Comparison of ENCODE assay signal across 10 cellular contexts in genomic region chr5:132224721-132225120, GRCh38. TPM values are rescaled to one million over a fixed set of nuclear protein-coding genes. Genes with fewer than 3 reads are reported as not detected.
DNase-seq lines count a peak whose midpoint lies in the region; ATAC-seq, FAIRE-seq and TF ChIP-seq lines count a peak whose summit lies in the region.
"Had no signal": no experiment of that assay in that cellular context is flagged by ENCODE, and none has a peak within 500 bp of the region (broad histone marks: within the 10 kb centered on the region; RNA-seq: fewer than 3 reads in every experiment).

No MANE protein-coding gene starts in this region.

- no peak overlapping the region for H3K9ac ChIP-seq in HepG2 (ENCODE audit: insufficient read depth, low read depth, low read length)

- no peak for FAIRE-seq in HepG2 (lab: Jason Lieb, UNC)

- no peaks in the 10 kb centered on the region for H3K9me3 Mint-ChIP-seq in stimulated activated naive B cell treated with anti-CD40 and anti-IgM and Interleukin-4, amounts not matched to agents 10 μg/mL and 1 μg/mL and 100 μg/mL, for 72 hours

- H4K20me1 ChIP-seq in HepG2 (ENCODE audit: insufficient read depth, low read length): no peaks in the 10 kb centered on the region

- H2AFZ ChIP-seq in HepG2 (ENCODE audit: low read length): no peak overlapping the region

- no peak for TF ChIP-seq RAD21 in HepG2 (CRISPR knock-in tag; IDR thresholded peaks at IDR 0.05)

- DNase-seq in NCI-H2029 (lab: John Stamatoyannopoulos, UW): peak; percentile 57
- no peak for DNase-seq in brain microvascular endothelial cell
- DNase-seq in HepG2 (ENCODE audit: low spot score): no peak
- peak in 1 of 2 donors; percentile 55 for DNase-seq in suprapubic skin (ENCODE audit: low spot score in 2 of 2)
- DNase-seq in stimulated activated naive B cell treated with anti-CD40 and anti-IgM and Interleukin-4, amounts not matched to agents 10 μg/mL and 1 μg/mL and 100 μg/mL, for 72 hours: no peak
- no peak for DNase-seq in stimulated activated CD4-positive, alpha-beta T cell treated with anti-CD3 and anti-CD28 coated beads, Interleukin-4, amount 100 ng/mL, for 4 hours
- no peak for DNase-seq in H4 (ENCODE audit: low spot score)
- DNase-seq in GM13977 (ENCODE audit: low spot score): no peak
- DNase-seq: MM.1S had no signal

- peaks cover 24% of the 10 kb centered on the region for H3K79me2 ChIP-seq in HepG2 (ENCODE audit: insufficient read depth, low read length)

- H3K27me3 ChIP-seq in brain microvascular endothelial cell (replicated peaks) (no peaks in the 10 kb centered on the region), HepG2 (ENCODE audit: control insufficient read depth in 1 of 2, insufficient read depth in 2 of 2, low read length in 2 of 2) (peaks cover 0 to 3% of the 10 kb centered on the region in 2 experiments; a peak in 1 of 5 replicates), suprapubic skin (no peaks in the 10 kb centered on the region)

- H3K9me3 ChIP-seq in HepG2 (ENCODE audit: low read length) (no peaks in the 10 kb centered on the region), suprapubic skin (no peaks in the 10 kb centered on the region)

- H3K4me2 ChIP-seq in HepG2 (ENCODE audit: low read depth, low read length): no peak overlapping the region

- 100% methylated on average over 1 of the region's 1 CpG for WGBS in HepG2 (ENCODE audit: low lambda C conversion rate)
- WGBS in suprapubic skin: 28% methylated on average over 1 of the region's 1 CpG

- no TSS peak for BruUV-seq in HepG2 (replicated peaks; lab: Mats Ljungman, UMichigan)

- H3K4me3 Mint-ChIP-seq in stimulated activated naive B cell treated with anti-CD40 and anti-IgM and Interleukin-4, amounts not matched to agents 10 μg/mL and 1 μg/mL and 100 μg/mL, for 72 hours: no peak overlapping the region

- H3K36me3 Mint-ChIP-seq in stimulated activated naive B cell treated with anti-CD40 and anti-IgM and Interleukin-4, amounts not matched to agents 10 μg/mL and 1 μg/mL and 100 μg/mL, for 72 hours: peaks cover 0 to 5% of the 10 kb centered on the region in 2 donors

- intact Hi-C loops in HepG2 (cut with micrococcal nuclease; ENCODE audit: unreplicated experiment): no loop called here

- peaks cover 13 to 24% of the 10 kb centered on the region in 2 donors for H3K27me3 Mint-ChIP-seq in stimulated activated naive B cell treated with anti-CD40 and anti-IgM and Interleukin-4, amounts not matched to agents 10 μg/mL and 1 μg/mL and 100 μg/mL, for 72 hours

- in situ Hi-C loops in brain microvascular endothelial cell (cut with HindIII; ENCODE audit: low pct_ligation_motif_present, low sequenced_read_pairs): no loop called here
- in situ Hi-C loops in HepG2 (cut with HindIII; ENCODE audit: extremely low pct_ligation_motif_present, low pct_unique_long_range_greater_than_20kb): no loop called here
- in situ Hi-C loops in GM13977 (cut with MboI; ENCODE audit: low pct_unique_long_range_greater_than_20kb, low sequenced_read_pairs, unreplicated experiment): no loop called here

- peaks cover 36 to 42% of the 10 kb centered on the region in 2 donors for H3K4me1 Mint-ChIP-seq in stimulated activated naive B cell treated with anti-CD40 and anti-IgM and Interleukin-4, amounts not matched to agents 10 μg/mL and 1 μg/mL and 100 μg/mL, for 72 hours

- POLR2A ChIA-PET in HepG2 (lab: Yijun Ruan, JAX): no interaction called here

- TF ChIP-seq CTCF in brain microvascular endothelial cell (IDR thresholded peaks at IDR 0.05; ENCODE audit: low read depth, low read length, missing control alignments): no peak
- TF ChIP-seq CTCF in HepG2 (CRISPR knock-in tag; IDR thresholded peaks at IDR 0.05): no peak
- TF ChIP-seq CTCF in suprapubic skin (IDR thresholded peaks at IDR 0.05): no peak
- no peak for TF ChIP-seq CTCF in GM13977 (IDR thresholded peaks at IDR 0.05; ENCODE audit: extremely low read depth, insufficient read depth, missing control alignments)

- TF ChIP-seq POLR2A in HepG2 (IDR thresholded peaks at IDR 0.05; ENCODE audit: insufficient read depth in 1 of 2, low read depth in 2 of 2, low read length in 2 of 2) (no peak), suprapubic skin (IDR thresholded peaks at IDR 0.05) (no peak)

- H3K4me3 ChIP-seq in brain microvascular endothelial cell (ENCODE audit: low read depth, low read length) (no peak overlapping the region), HepG2 (replicated peaks in 1 of 3; ENCODE audit: insufficient read depth in 1 of 3, low read depth in 2 of 3, low read length in 3 of 3) (no peak overlapping the region), suprapubic skin (peak overlapping the region; percentile 12)

- no peak for ATAC-seq in HepG2
- no peak for ATAC-seq in stimulated activated naive B cell treated with anti-CD40 and anti-IgM and Interleukin-4, amounts not matched to agents 10 μg/mL and 1 μg/mL and 100 μg/mL, for 72 hours (replicated peaks)

- H3K27ac ChIP-seq in brain microvascular endothelial cell (peak overlapping the region; percentile 75), HepG2 (ENCODE audit: extremely low read length, insufficient read depth, low read length) (no peak overlapping the region), suprapubic skin (peak overlapping the region; percentile 91)
- H3K27ac ChIP-seq: VCaP had no signal

- TF ChIP-seq EP300 in HepG2 (IDR thresholded peaks at IDR 0.05; ENCODE audit: low read depth in 2 of 2, low read length in 2 of 2) (no peak), HepG2 (CRISPR knock-in tag; IDR thresholded peaks at IDR 0.05; ENCODE audit: borderline replicate concordance) (no peak), suprapubic skin (IDR thresholded peaks at IDR 0.05) (no peak)

- H3K4me1 ChIP-seq in HepG2 (ENCODE audit: insufficient read depth, low read length) (peaks cover 44% of the 10 kb centered on the region), suprapubic skin (peaks cover 85% of the 10 kb centered on the region)

- H3K36me3 ChIP-seq in brain microvascular endothelial cell (replicated peaks) (peaks cover 5% of the 10 kb centered on the region), HepG2 (replicated peaks in 1 of 2; ENCODE audit: control insufficient read depth in 1 of 2, insufficient read depth in 2 of 2, low read length in 2 of 2) (peaks cover 0 to 5% of the 10 kb centered on the region in 2 experiments; a peak in 2 of 5 replicates), suprapubic skin (no peaks in the 10 kb centered on the region)

- no peak overlapping the region for H3K27ac Mint-ChIP-seq in stimulated activated naive B cell treated with anti-CD40 and anti-IgM and Interleukin-4, amounts not matched to agents 10 μg/mL and 1 μg/mL and 100 μg/mL, for 72 hours

- CTCF ChIA-PET in HepG2 (lab: Yijun Ruan, JAX; ENCODE audit: low intra/inter-chr PET ratio, low total read pairs): no interaction called here

RNA-seq across cellular contexts. Expression of gene P4HA2, which starts 2.9 kb away (rescaled TPM):
- 16.5 and 37.7 TPM in 2 replicates for total RNA-seq in HepG2 (2016; rRNA removed; fragmentation: Illumina TruSeq; extraction: Trizol)
- 3.3 and 4.3 TPM in 2 replicates for total RNA-seq in HepG2 (2016; cell fraction: cytosol; rRNA removed; fragmentation: Illumina TruSeq; extraction: Trizol; ENCODE audit: low read depth)
- 14.1 and 38.3 TPM in 2 replicates for total RNA-seq in HepG2 (2016; cell fraction: insoluble cytoplasmic fraction; rRNA removed; fragmentation: Illumina TruSeq; extraction: Trizol)
- 7.5 and 8.0 TPM in 2 replicates for total RNA-seq in HepG2 (2016; cell fraction: membrane; rRNA removed; fragmentation: Illumina TruSeq; extraction: Trizol)
- 34.5 and 35.9 TPM in 2 replicates for total RNA-seq in HepG2 (2016; cell fraction: nucleus; rRNA removed; fragmentation: Illumina TruSeq; extraction: Trizol)
- 108 and 126 TPM in 2 replicates for polyA plus RNA-seq in HepG2 (2011; rRNA removed)
- polyA plus RNA-seq in HepG2 (2011; cell fraction: cytosol; rRNA removed): 107 and 109 TPM in 2 replicates
- 62.4 and 67.9 TPM in 2 replicates for polyA plus RNA-seq in HepG2 (2011; cell fraction: nucleus; rRNA removed)
- polyA plus RNA-seq in HepG2 (2012): 66.5 and 86.6 TPM in 2 replicates
- 2.8 and 3.4 TPM in 2 replicates for polyA plus RNA-seq in HepG2 (2016; cell fraction: cytosol; fragmentation: Illumina TruSeq; extraction: Trizol; ENCODE audit: low read depth)
- 12.5 and 14.6 TPM in 2 replicates for polyA plus RNA-seq in HepG2 (2016; cell fraction: insoluble cytoplasmic fraction; fragmentation: Illumina TruSeq; extraction: Trizol; ENCODE audit: low read depth)
- polyA plus RNA-seq in HepG2 (2016; cell fraction: membrane; fragmentation: Illumina TruSeq; extraction: Trizol; ENCODE audit: low read depth): 4.7 and 5.3 TPM in 2 replicates
- polyA plus RNA-seq in HepG2 (2016; cell fraction: nucleus; fragmentation: Illumina TruSeq; extraction: Trizol; ENCODE audit: insufficient read depth, low read depth): 38.2 and 45.7 TPM in 2 replicates
- 34.7 and 158 TPM in 2 replicates for polyA minus RNA-seq in HepG2 (2011; rRNA and poly(A)+ RNA removed; ENCODE audit: low replicate concordance)
- polyA minus RNA-seq in HepG2 (2011; cell fraction: cytosol; rRNA and poly(A)+ RNA removed): 44.8 and 53.1 TPM in 2 replicates
- 40.5 and 41.8 TPM in 2 replicates for polyA minus RNA-seq in HepG2 (2011; cell fraction: nucleus; rRNA and poly(A)+ RNA removed)
- total RNA-seq in suprapubic skin: 10 to 100 TPM; 23.9 to 42.0 (median 30.9) TPM
- total RNA-seq in H4 (2014; rRNA removed; shearing (Covaris generic)): 83.5 and 85.5 TPM in 2 replicates

RNA-seq across cellular contexts. Expression of gene PDLIM4, which starts 32.8 kb away (rescaled TPM):
- 0.80 and 1.1 TPM in 2 replicates for total RNA-seq in HepG2 (2016; rRNA removed; fragmentation: Illumina TruSeq; extraction: Trizol)
- 0.44 and 0.81 TPM in 2 replicates for total RNA-seq in HepG2 (2016; cell fraction: cytosol; rRNA removed; fragmentation: Illumina TruSeq; extraction: Trizol; ENCODE audit: low read depth)
- total RNA-seq in HepG2 (2016; cell fraction: insoluble cytoplasmic fraction; rRNA removed; fragmentation: Illumina TruSeq; extraction: Trizol): 1.1 and 1.2 TPM in 2 replicates
- total RNA-seq in HepG2 (2016; cell fraction: membrane; rRNA removed; fragmentation: Illumina TruSeq; extraction: Trizol): 0.76 and 0.93 TPM in 2 replicates
- total RNA-seq in HepG2 (2016; cell fraction: nucleus; rRNA removed; fragmentation: Illumina TruSeq; extraction: Trizol): 0.38 and 0.56 TPM in 2 replicates
- polyA plus RNA-seq in HepG2 (2011; rRNA removed): 2.3 and 2.5 TPM in 2 replicates
- polyA plus RNA-seq in HepG2 (2011; cell fraction: cytosol; rRNA removed): 1.2 and 3.5 TPM in 2 replicates
- 5.9 and 8.0 TPM in 2 replicates for polyA plus RNA-seq in HepG2 (2011; cell fraction: nucleus; rRNA removed)
- polyA plus RNA-seq in HepG2 (2012): 1.4 and 1.7 TPM in 2 replicates
- 0.28 and 0.49 TPM in 2 replicates for polyA plus RNA-seq in HepG2 (2016; cell fraction: cytosol; fragmentation: Illumina TruSeq; extraction: Trizol; ENCODE audit: low read depth)
- 2.1 and 2.4 TPM in 2 replicates for polyA plus RNA-seq in HepG2 (2016; cell fraction: insoluble cytoplasmic fraction; fragmentation: Illumina TruSeq; extraction: Trizol; ENCODE audit: low read depth)
- polyA plus RNA-seq in HepG2 (2016; cell fraction: membrane; fragmentation: Illumina TruSeq; extraction: Trizol; ENCODE audit: low read depth): 0.43 and 0.85 TPM in 2 replicates
- 0.97 and 2.5 TPM in 2 replicates for polyA plus RNA-seq in HepG2 (2016; cell fraction: nucleus; fragmentation: Illumina TruSeq; extraction: Trizol; ENCODE audit: insufficient read depth, low read depth)
- 0.77 and 0.94 TPM in 2 replicates for polyA minus RNA-seq in HepG2 (2011; rRNA and poly(A)+ RNA removed; ENCODE audit: low replicate concordance)
- polyA minus RNA-seq in HepG2 (2011; cell fraction: cytosol; rRNA and poly(A)+ RNA removed): 1.1 and 1.3 TPM in 2 replicates
- polyA minus RNA-seq in HepG2 (2011; cell fraction: nucleus; rRNA and poly(A)+ RNA removed): 0.87 and 1.4 TPM in 2 replicates
- total RNA-seq in suprapubic skin: 100 to 1,000 TPM; 110 to 128 (median 114) TPM
- total RNA-seq in H4 (2014; rRNA removed; shearing (Covaris generic)): 79.8 and 96.0 TPM in 2 replicates

Comparison
In these comparisons a context has a peak if more than half of its experiments do, and no peak if none do; other contexts are left out.
1. RNA of gene PDLIM4, which starts 32.8 kb away (total RNA-seq): 110 to 128 TPM in suprapubic skin and 79.8 to 96.0 TPM in H4; 0.38 to 1.2 TPM in HepG2; every median in the first group is over 10 times any median in the second.